ENCODE assay signal across 8 cellular contexts in genomic region chr11:46389450-46390330, GRCh38. TPM values are rescaled to one million over a fixed set of nuclear protein-coding genes. Genes with fewer than 3 reads are reported as not detected.
DNase-seq lines count a peak whose midpoint lies in the region; ATAC-seq and TF ChIP-seq lines count a peak whose summit lies in the region.

No MANE protein-coding gene starts in this region.

- H3K36me3 Mint-ChIP-seq in natural killer cell (no peaks in the 10 kb centered on the region), type B pancreatic cell (peaks cover 3% of the 10 kb centered on the region)

- no peak overlapping the region for H3K27ac Mint-ChIP-seq in natural killer cell
- H3K27ac Mint-ChIP-seq in type B pancreatic cell, result peak overlapping the region; percentile 41

- intact Hi-C loops in Right ventricle myocardium inferior (cut with DNase I) (loop anchor here (2.0 kb wide), 1 partner anchor 139 kb away; no protein-coding TSS in a partner anchor), cardiac septum (cut with DNase I) (loop anchor here (2.0 kb wide), 2 partner anchors 147 to 227 kb away; partner anchors contain the start of genes ATG13 and HARBI1), natural killer cell (cut with micrococcal nuclease) (no loop called here)

- peak; percentile 62 for ATAC-seq in Right ventricle myocardium inferior
- peak; percentile 43 for ATAC-seq in HG03196 (IDR thresholded peaks at IDR 0.05; ENCODE audit: unreplicated experiment)
- ATAC-seq in natural killer cell, result peak in 2 of 3 donors; percentile 37 to 39

- H3K27me3 Mint-ChIP-seq in natural killer cell (ENCODE audit: low read depth in 2 of 2) (peaks cover 37 to 38% of the 10 kb centered on the region in 2 donors), type B pancreatic cell (peaks cover 65% of the 10 kb centered on the region)

- TF ChIP-seq CTCF in natural killer cell (IDR thresholded peaks at IDR 0.05) (peak; percentile 55), type B pancreatic cell (conservative IDR thresholded peaks at IDR 0.05) (peak; percentile 92)

- peak; percentile 81 for DNase-seq in Right ventricle myocardium inferior (ENCODE audit: missing footprints)
- DNase-seq in cardiac septum (ENCODE audit: low spot score), result no peak
- peak; percentile 83 for DNase-seq in NCI-H82 (lab: John Stamatoyannopoulos, UW)
- peak; percentile 66 for DNase-seq in activated T-cell treated with anti-CD3 and anti-CD28 coated beads for 48 hours (ENCODE audit: low read depth)
- DNase-seq in fibroblast of peridontal ligament (ENCODE audit: extremely low read depth), result peak; percentile 38
- DNase-seq in natural killer cell, result no peak
- no peak for DNase-seq in type B pancreatic cell (ENCODE audit: extremely low spot score, unreplicated experiment)

- peaks cover 23 to 46% of the 10 kb centered on the region in 2 donors for H3K4me1 Mint-ChIP-seq in natural killer cell
- H3K4me1 Mint-ChIP-seq in type B pancreatic cell (ENCODE audit: unreplicated experiment), result peaks cover 22% of the 10 kb centered on the region

- H3K4me3 Mint-ChIP-seq in natural killer cell (peak overlapping the region; percentile 50), type B pancreatic cell (peak overlapping the region; percentile 79)

- H3K9me3 Mint-ChIP-seq in natural killer cell, result no peaks in the 10 kb centered on the region
- H3K9me3 Mint-ChIP-seq in type B pancreatic cell, result no peaks in the 10 kb centered on the region

RNA-seq across cellular contexts. Expression of gene CHRM4, which starts 1.9 kb away (rescaled TPM):
- total RNA-seq in Right ventricle myocardium inferior, result not detected
- total RNA-seq in cardiac septum, result 0.27 TPM
- total RNA-seq in natural killer cell, result 1 to 10 TPM; 2.2 to 6.5 (median 3.7) TPM
- 0.98 and 1.0 TPM in 2 replicates for total RNA-seq in type B pancreatic cell (ENCODE audit: low replicate concordance)

RNA-seq across cellular contexts. Expression of gene MDK, which starts 8.2 kb away (rescaled TPM):
- total RNA-seq in Right ventricle myocardium inferior, result 3.2 TPM
- 6.2 TPM for total RNA-seq in cardiac septum
- total RNA-seq in natural killer cell, result 10 to 100 TPM in 1 of 3 donors, 1 to 10 TPM in 2; 4.5 to 10.6 (median 6.3) TPM
- total RNA-seq in type B pancreatic cell (ENCODE audit: low replicate concordance), result 949 and 981 TPM in 2 replicates

RNA-seq across cellular contexts. Expression of gene DGKZ, which starts 42.4 kb away (rescaled TPM):
- total RNA-seq in Right ventricle myocardium inferior (67.5 TPM), cardiac septum (66.8 TPM), natural killer cell (100 to 1,000 TPM; 307 to 377 (median 350) TPM), type B pancreatic cell (ENCODE audit: low replicate concordance) (50.0 and 57.6 TPM in 2 replicates)

Comparison
In these comparisons a context has a peak if more than half of its experiments do, and no peak if none do; other contexts are left out.
1. DNase-seq: peak in Right ventricle myocardium inferior (single experiment), NCI-H82 (single experiment), activated T-cell treated with anti-CD3 and anti-CD28 coated beads for 48 hours (single experiment) and fibroblast of peridontal ligament (single experiment); none in cardiac septum (single experiment), natural killer cell (single experiment) and type B pancreatic cell (single experiment).
2. RNA of gene MDK, which starts 8.2 kb away (total RNA-seq): 949 to 981 TPM in type B pancreatic cell; 4.5 to 10.6 TPM in natural killer cell, 6.2 TPM in cardiac septum (single experiment) and 3.2 TPM in Right ventricle myocardium inferior (single experiment); every median in the first group is over 10 times any median in the second.
3. Peak in every context shown above with its lines, with median percentiles within 50 percentile points of each other: ATAC-seq.